Comparison of ENCODE assay signal across 6 cellular contexts in genomic region chr11:94545641-94546470, GRCh38. TPM values are rescaled to one million over a fixed set of nuclear protein-coding genes. Genes with fewer than 3 reads are reported as not detected.
A peak's percentile ranks its signal among the peaks of the same experiment; 100 is the strongest.
DNase-seq lines count a peak whose midpoint lies in the region; ATAC-seq and TF ChIP-seq lines count a peak whose summit lies in the region.

No MANE protein-coding gene starts in this region.

- H3K9me3 ChIP-seq in gastroesophageal sphincter (no peaks in the 10 kb centered on the region), upper lobe of right lung (no peaks in the 10 kb centered on the region)

- no peaks in the 10 kb centered on the region for H3K36me3 Mint-ChIP-seq in activated naive CD4-positive, alpha-beta T cell treated with anti-CD3 and anti-CD28 coated beads, Interleukin-2, amount 50 U/mL, for 24 hours

- H3K36me3 ChIP-seq in gastroesophageal sphincter (no peaks in the 10 kb centered on the region), upper lobe of right lung (no peaks in the 10 kb centered on the region)

- peaks cover 0 to 66% (median 24%) of the 10 kb centered on the region in 3 donors for H3K4me1 ChIP-seq in gastroesophageal sphincter
- peaks cover 37% of the 10 kb centered on the region for H3K4me1 ChIP-seq in upper lobe of right lung

- H3K4me1 Mint-ChIP-seq in activated naive CD4-positive, alpha-beta T cell treated with anti-CD3 and anti-CD28 coated beads, Interleukin-2, amount 50 U/mL, for 24 hours: peaks cover 60% of the 10 kb centered on the region

- ATAC-seq in gastroesophageal sphincter (no peak), upper lobe of right lung (no peak), GM19463 (IDR thresholded peaks at IDR 0.05; ENCODE audit: unreplicated experiment) (no peak)

- WGBS in gastroesophageal sphincter (ENCODE audit: low coverage in 1 of 2), 2 donors: 75 to 80% methylated on average over 2 to 12 of the region's 19 CpGs

- H3K9me3 Mint-ChIP-seq in activated naive CD4-positive, alpha-beta T cell treated with anti-CD3 and anti-CD28 coated beads, Interleukin-2, amount 50 U/mL, for 24 hours: no peaks in the 10 kb centered on the region

- peak overlapping the region in 2 of 4 donors; percentile 98 to 99 for H3K27ac ChIP-seq in gastroesophageal sphincter
- no peak overlapping the region for H3K27ac ChIP-seq in upper lobe of right lung

- H3K4me3 ChIP-seq in gastroesophageal sphincter: peak overlapping the region; percentile 59 to 87
- H3K4me3 ChIP-seq in upper lobe of right lung: peak overlapping the region; percentile 75

- H3K27me3 ChIP-seq in gastroesophageal sphincter (no peaks in the 10 kb centered on the region), upper lobe of right lung (no peaks in the 10 kb centered on the region)

- no peaks in the 10 kb centered on the region for H3K27me3 Mint-ChIP-seq in activated naive CD4-positive, alpha-beta T cell treated with anti-CD3 and anti-CD28 coated beads, Interleukin-2, amount 50 U/mL, for 24 hours

- H3K4me3 Mint-ChIP-seq in activated naive CD4-positive, alpha-beta T cell treated with anti-CD3 and anti-CD28 coated beads, Interleukin-2, amount 50 U/mL, for 24 hours: peak overlapping the region; percentile 79

- DNase-seq in activated naive CD4-positive, alpha-beta T cell treated with Interleukin-2 at 50 U/mL for 16 hours: no peak
- no peak for DNase-seq in upper lobe of right lung
- no peak for DNase-seq in Ammon's horn (ENCODE audit: low spot score)

- no peak for TF ChIP-seq EP300 in gastroesophageal sphincter (IDR thresholded peaks at IDR 0.05)

- intact Hi-C loops in upper lobe of right lung (cut with DNase I): no loop called here

- TF ChIP-seq POLR2A in gastroesophageal sphincter (IDR thresholded peaks at IDR 0.05): no peak

- H3K27ac Mint-ChIP-seq in activated naive CD4-positive, alpha-beta T cell treated with anti-CD3 and anti-CD28 coated beads, Interleukin-2, amount 50 U/mL, for 24 hours: peak overlapping the region; percentile 77

- TF ChIP-seq CTCF in gastroesophageal sphincter (IDR thresholded peaks at IDR 0.05) (no peak), upper lobe of right lung (IDR thresholded peaks at IDR 0.05) (no peak)

RNA-seq across cellular contexts. Expression of gene FUT4, which starts 2.1 kb away (rescaled TPM):
- total RNA-seq in gastroesophageal sphincter (1 to 10 TPM; 5.2 to 7.8 (median 7.6) TPM), upper lobe of right lung (6.0 TPM)

RNA-seq across cellular contexts. Expression of gene PIWIL4, which starts 21.3 kb away (rescaled TPM):
- 1 to 10 TPM; 2.0 to 8.5 (median 6.0) TPM for total RNA-seq in gastroesophageal sphincter
- total RNA-seq in upper lobe of right lung: 2.9 TPM

RNA-seq across cellular contexts. Expression of gene C11orf97, which starts 33.6 kb away (rescaled TPM):
- total RNA-seq in gastroesophageal sphincter: not detected
- not detected for total RNA-seq in upper lobe of right lung

RNA-seq across cellular contexts. Expression of gene ANKRD49, which starts 52.1 kb away (rescaled TPM):
- total RNA-seq in gastroesophageal sphincter (10 to 100 TPM; 12.5 to 22.8 (median 16.9) TPM), upper lobe of right lung (16.6 TPM)

RNA-seq across cellular contexts. Expression of gene MRE11, which starts 52.2 kb away (rescaled TPM):
- 10 to 100 TPM; 13.8 to 15.9 (median 14.5) TPM for total RNA-seq in gastroesophageal sphincter
- 17.4 TPM for total RNA-seq in upper lobe of right lung
